In the genomic region with DNA sequence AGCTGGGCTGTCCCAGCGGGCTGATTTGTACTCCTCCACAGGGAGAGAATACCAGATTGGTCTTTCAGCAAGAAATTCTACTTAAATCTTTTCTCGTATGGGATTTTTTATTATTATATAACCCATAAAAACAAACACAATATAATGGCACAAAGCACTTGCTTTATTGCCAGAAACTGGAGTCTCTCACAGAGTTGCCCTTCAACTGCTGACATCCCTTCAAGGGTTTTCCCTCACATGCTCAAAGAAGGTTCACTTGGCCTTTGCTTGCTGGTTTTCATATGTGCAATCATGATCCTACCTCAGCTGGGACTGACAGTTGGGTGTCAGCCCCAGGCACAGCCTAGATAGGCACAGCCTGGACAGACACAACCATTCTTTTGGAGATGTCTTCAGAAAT, we compare ENCODE assay signal across 29 cellular contexts.
A peak's percentile ranks its signal among the peaks of the same experiment; 100 is the strongest.
DNase-seq lines count a peak whose midpoint lies in the region; ATAC-seq and TF ChIP-seq lines count a peak whose summit lies in the region.
"Had no signal": no experiment of that assay in that cellular context is flagged by ENCODE, and none has a peak within 500 bp of the region (broad histone marks: within the 10 kb centered on the region; RNA-seq: fewer than 3 reads in every experiment).

No MANE protein-coding gene starts in this region.

- H3K4me1 ChIP-seq in mucosa of descending colon (ENCODE audit: low read depth) (no peaks in the 10 kb centered on the region), left ventricle myocardium inferior (no peaks in the 10 kb centered on the region)
- H3K4me1 ChIP-seq: A549; BE2C; BLaER1; BLaER1 treated with 17β-estradiol and CSF1 and Interleukin-3, amounts not matched to agents 10 nM and 100 nM; Caco-2 had no signal

- DNase-seq in left colon (no peak), mucosa of descending colon (no peak), left ventricle myocardium inferior (no peak), putamen (ENCODE audit: low spot score) (no peak)
- DNase-seq: 8988T; ACHN; AML-193; BE2C; C1 segment of cervical spinal cord; Caco-2; Calu3; CD4-positive, alpha-beta memory T cell; CD4-positive, alpha-beta T cell; CD4-positive, CD25-positive, alpha-beta regulatory T cell; CD8-positive, alpha-beta memory T cell; CD8-positive, alpha-beta T cell; COR-L47; DMS 273 treated with DMSO at 0.1 percent for 48 hours; DMS153; DMS53; DMS79; DMS79 treated with DMSO at 0.1 percent for 48 hours; DND-41; EL had no signal

- H3K27me3 ChIP-seq in left ventricle myocardium inferior (ENCODE audit: low read depth), result no peaks in the 10 kb centered on the region
- H3K27me3 ChIP-seq: BE2C; BLaER1; BLaER1 treated with 17β-estradiol and CSF1 and Interleukin-3, amounts not matched to agents 10 nM and 100 nM had no signal

- no peak overlapping the region for H3K27ac ChIP-seq in left ventricle myocardium inferior (replicated peaks)
- H3K27ac ChIP-seq: 22Rv1; A549; BLaER1; BLaER1 treated with 17β-estradiol and CSF1 and Interleukin-3, amounts not matched to agents 10 nM and 100 nM; C4-2B had no signal

- H3K4me3 ChIP-seq in mucosa of descending colon, result no peak overlapping the region
- no peak overlapping the region for H3K4me3 ChIP-seq in left ventricle myocardium inferior
- H3K4me3 ChIP-seq: A549; BLaER1; BLaER1 treated with 17β-estradiol and CSF1 and Interleukin-3, amounts not matched to agents 10 nM and 100 nM had no signal

- TF ChIP-seq CTCF in mucosa of descending colon (IDR thresholded peaks at IDR 0.05) (no peak), left ventricle myocardium inferior (IDR thresholded peaks at IDR 0.05; ENCODE audit: borderline replicate concordance) (no peak)

- H3K36me3 ChIP-seq in mucosa of descending colon (ENCODE audit: low read depth), result no peaks in the 10 kb centered on the region
- H3K36me3 ChIP-seq in left ventricle myocardium inferior, result no peaks in the 10 kb centered on the region
- H3K36me3 ChIP-seq: BE2C; BLaER1; BLaER1 treated with 17β-estradiol and CSF1 and Interleukin-3, amounts not matched to agents 10 nM and 100 nM had no signal

- intact Hi-C loops in left colon (cut with DNase I, micrococcal nuclease) (no loop called here), mucosa of descending colon (cut with DNase I, micrococcal nuclease) (no loop called here), left ventricle myocardium inferior (cut with micrococcal nuclease) (no loop called here)

- H3K9me3 ChIP-seq in mucosa of descending colon (peaks cover 5% of the 10 kb centered on the region), left ventricle myocardium inferior (replicated peaks) (peaks cover 19% of the 10 kb centered on the region)
- H3K9me3 ChIP-seq: A549, Caco-2 had no signal

- peak; percentile 87 for ATAC-seq in left colon
- ATAC-seq in mucosa of descending colon, result peak; percentile 53
- ATAC-seq: A549; CD8-positive, alpha-beta T cell had no signal
